ENCODE assay signal across 1 cellular context in genomic region chr1:109263234-109263596, GRCh38.
TF ChIP-seq lines count a peak whose summit lies in the region.

No MANE protein-coding gene starts in this region.

TF ChIP-seq in endothelial cell of umbilical vein, 7 proteins besides CTCF, POLR2A, EP300 and RAD21:
- TF ChIP-seq JUN (IDR thresholded peaks at IDR 0.05; ENCODE audit: borderline replicate concordance, insufficient read depth, insufficient read length, low read depth) (no peak), POLR2AphosphoS5 (IDR thresholded peaks at IDR 0.05; ENCODE audit: insufficient read depth, low read depth, low read length) (no peak), MYC (IDR thresholded peaks at IDR 0.05; ENCODE audit: low read depth, low read length) (no peak), GATA2 (IDR thresholded peaks at IDR 0.05; ENCODE audit: insufficient read depth, insufficient read length, low read depth, low read length) (no peak), FOS (IDR thresholded peaks at IDR 0.05; ENCODE audit: borderline replicate concordance, insufficient read depth, low read length) (no peak), MAX (IDR thresholded peaks at IDR 0.05; ENCODE audit: insufficient read depth, insufficient read length) (no peak), EZH2 (IDR thresholded peaks at IDR 0.05; ENCODE audit: borderline replicate concordance, low read depth, low read length, severe bottlenecking) (no peak)
